16 cellular contexts compared by ENCODE assay signal in the genomic region with DNA sequence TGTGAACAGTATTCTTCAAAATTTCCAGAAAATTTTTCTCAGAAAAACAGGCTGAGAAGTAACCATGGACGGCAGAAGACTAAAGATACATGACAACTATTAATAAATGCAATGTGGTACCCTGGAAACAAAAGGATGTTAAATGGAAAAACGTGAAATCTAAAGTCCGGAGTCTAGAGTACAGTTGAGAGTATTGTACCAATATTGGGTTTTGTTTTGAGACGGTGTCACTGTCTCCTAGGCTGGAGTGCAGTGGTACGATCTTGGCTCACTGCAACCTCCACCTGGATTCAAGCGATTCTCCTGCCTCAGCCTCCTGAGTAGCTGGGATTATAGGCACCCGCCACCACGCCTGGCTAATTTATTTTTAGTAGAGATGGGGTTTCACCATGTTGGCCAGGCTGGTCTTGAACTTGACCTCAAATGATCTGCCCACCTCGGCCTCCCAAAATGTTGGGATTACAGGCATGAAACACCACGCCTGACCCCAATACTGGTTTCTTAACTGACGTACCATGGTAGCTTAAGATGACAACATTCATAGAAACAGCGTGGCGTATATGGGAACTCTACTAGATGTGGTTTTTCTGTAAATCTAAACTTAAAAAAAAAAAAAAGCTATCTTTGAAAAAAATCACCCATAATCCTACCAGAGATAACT. TPM values are rescaled to one million over a fixed set of nuclear protein-coding genes. Genes with fewer than 3 reads are reported as not detected.
DNase-seq lines count a peak whose midpoint lies in the region; ATAC-seq, FAIRE-seq and TF ChIP-seq lines count a peak whose summit lies in the region.
"Had no signal": no experiment of that assay in that cellular context is flagged by ENCODE, and none has a peak within 500 bp of the region (broad histone marks: within the 10 kb centered on the region; RNA-seq: fewer than 3 reads in every experiment).

No MANE protein-coding gene starts in this region.

- WGBS in GM12878 (ENCODE audit: insufficient coverage, insufficient replicate concordance, low lambda C conversion rate, missing lambda C conversion rate), result 86% methylated on average over 13 of the region's 13 CpGs
- 80 to 87% (median 81%) methylated on average over 13 of the region's 13 CpGs for WGBS in adrenal gland, 4 donors

- RAD21 ChIA-PET in GM12878 (lab: Charles Lee; ENCODE audit: unreplicated experiment), result interaction anchor here (1.2 kb wide), 1 partner anchor 19 kb away, joined by 3 read pairs; a partner anchor contains a TSS

- H3K4me1 Mint-ChIP-seq in activated naive CD4-positive, alpha-beta T cell treated with anti-CD3 and anti-CD28 coated beads, Interleukin-2, amount 50 U/mL, for 24 hours, result peaks cover 25% of the 10 kb centered on the region
- H3K4me1 Mint-ChIP-seq in GM23338, result no peaks in the 10 kb centered on the region
- peaks cover 12 to 45% of the 10 kb centered on the region in 2 donors for H3K4me1 Mint-ChIP-seq in stimulated activated naive B cell treated with anti-CD40 and anti-IgM and Interleukin-4, amounts not matched to agents 10 μg/mL and 1 μg/mL and 100 μg/mL, for 72 hours

- peaks cover 88% of the 10 kb centered on the region for H3K36me3 ChIP-seq in GM23338 (ENCODE audit: insufficient read depth)
- peaks cover 16 to 49% of the 10 kb centered on the region in 2 experiments for H3K36me3 ChIP-seq in GM12878 (ENCODE audit: control insufficient read depth in 2 of 2, insufficient read depth in 2 of 2, low read length in 1 of 2)
- peaks cover 89% of the 10 kb centered on the region for H3K36me3 ChIP-seq in Karpas-422 (ENCODE audit: insufficient read depth, low read length)
- peaks cover 0 to 93% of the 10 kb centered on the region in 2 donors for H3K36me3 ChIP-seq in adrenal gland (replicated peaks in 1 of 2)

- DNase-seq in activated naive CD4-positive, alpha-beta T cell treated with Interleukin-2 at 50 U/mL for 16 hours, result no peak
- DNase-seq in GM23338 (ENCODE audit: low spot score) (no peak), GM12878 (ENCODE audit: low read depth, low spot score) (no peak), Karpas-422 (no peak), SKM-1 (lab: John Stamatoyannopoulos, UW; ENCODE audit: unreplicated experiment) (no peak), adrenal gland (no peak)
- DNase-seq in stimulated activated naive B cell treated with anti-CD40 and anti-IgM and Interleukin-4, amounts not matched to agents 10 μg/mL and 1 μg/mL and 100 μg/mL, for 72 hours, result no peak
- DNase-seq: midbrain; NCI-H1417; NCI-H69; retina; SHP77 treated with DMSO at 0.1 percent for 48 hours; stimulated activated naive CD4-positive, alpha-beta T cell treated with Interleukin-2 at 50 U/mL for 16 hours; trophoblast cell had no signal

- TF ChIP-seq CTCF in GM23338 (conservative IDR thresholded peaks at IDR 0.05; ENCODE audit: low read depth in 2 of 2) (no peak), GM12878 (IDR thresholded peaks at IDR 0.05 in 2 of 3, conservative IDR thresholded peaks at IDR 0.05 in 1 of 3; ENCODE audit: control insufficient read depth in 2 of 3, extremely low read depth in 1 of 3, insufficient read depth in 1 of 3, low read depth in 3 of 3, low read length in 3 of 3) (no peak), adrenal gland (IDR thresholded peaks at IDR 0.05) (no peak)

- SMC1A ChIA-PET in GM12878 (lab: Charles Lee; ENCODE audit: uncharacterized antibody, unreplicated experiment), result interaction anchor here (0.6 to 2.3 kb wide), 6 partner anchors 8 to 160 kb away, joined by 3 to 7 read pairs (median 3); no protein-coding TSS in a partner anchor

- H3K9me3 ChIP-seq in GM12878 (replicated peaks; ENCODE audit: control insufficient read depth, insufficient read depth, low read length) (no peaks in the 10 kb centered on the region), Karpas-422 (ENCODE audit: low read length) (no peaks in the 10 kb centered on the region), adrenal gland (replicated peaks in 1 of 3) (no peaks in the 10 kb centered on the region)
- H3K9me3 ChIP-seq: esophagus muscularis mucosa had no signal

- no peak overlapping the region for H3K4me2 ChIP-seq in GM23338
- no peak overlapping the region for H3K4me2 ChIP-seq in GM12878 (ENCODE audit: control insufficient read depth, insufficient read depth)
- no peak overlapping the region for H3K4me2 ChIP-seq in Karpas-422 (ENCODE audit: low read depth, low read length, poor library complexity, severe bottlenecking)

- no peaks in the 10 kb centered on the region for H3K27me3 Mint-ChIP-seq in activated naive CD4-positive, alpha-beta T cell treated with anti-CD3 and anti-CD28 coated beads, Interleukin-2, amount 50 U/mL, for 24 hours
- no peaks in the 10 kb centered on the region for H3K27me3 Mint-ChIP-seq in GM23338 (ENCODE audit: insufficient read depth, low read depth, poor library complexity)
- no peaks in the 10 kb centered on the region for H3K27me3 Mint-ChIP-seq in stimulated activated naive B cell treated with anti-CD40 and anti-IgM and Interleukin-4, amounts not matched to agents 10 μg/mL and 1 μg/mL and 100 μg/mL, for 72 hours

- H3K4me3 ChIP-seq in GM23338, result no peak overlapping the region
- no peak overlapping the region for H3K4me3 ChIP-seq in GM12878
- no peak overlapping the region for H3K4me3 ChIP-seq in Karpas-422 (ENCODE audit: low read length)
- no peak overlapping the region for H3K4me3 ChIP-seq in adrenal gland
- H3K4me3 ChIP-seq: esophagus muscularis mucosa had no signal

- no peak overlapping the region for H3K9ac ChIP-seq in GM12878 (ENCODE audit: control insufficient read depth, insufficient read depth, low read length)
- no peak overlapping the region for H3K9ac ChIP-seq in Karpas-422 (ENCODE audit: low read length)

- H3K4me1 ChIP-seq in GM23338 (ENCODE audit: insufficient read depth) (no peaks in the 10 kb centered on the region), GM12878 (ENCODE audit: control insufficient read depth, insufficient read depth, low read length) (peaks cover 8% of the 10 kb centered on the region), Karpas-422 (ENCODE audit: low read length) (peaks cover 3% of the 10 kb centered on the region; the same call in 1 of the 2 replicates), adrenal gland (replicated peaks in 1 of 2) (no peaks in the 10 kb centered on the region)
- H3K4me1 ChIP-seq: esophagus muscularis mucosa had no signal

- peak; percentile 20; the same call in 1 of the 2 replicates for TF ChIP-seq POLR2A in GM12878 (IDR thresholded peaks at IDR 0.05; ENCODE audit: low read depth, low read length)
- TF ChIP-seq POLR2A in adrenal gland (IDR thresholded peaks at IDR 0.05), result no peak

- H3K27ac ChIP-seq in GM23338 (ENCODE audit: low read depth), result no peak overlapping the region; the same call in 1 of the 2 replicates
- H3K27ac ChIP-seq in GM12878 (ENCODE audit: control insufficient read depth, insufficient read depth), result no peak overlapping the region
- no peak overlapping the region for H3K27ac ChIP-seq in Karpas-422 (ENCODE audit: low read length)
- H3K27ac ChIP-seq in adrenal gland, result peak overlapping the region in 1 of 5 donors; percentile 2
- H3K27ac ChIP-seq: esophagus muscularis mucosa had no signal

- in situ Hi-C loops in GM12878 (cut with MboI), result no loop called here

- H3K36me3 Mint-ChIP-seq in activated naive CD4-positive, alpha-beta T cell treated with anti-CD3 and anti-CD28 coated beads, Interleukin-2, amount 50 U/mL, for 24 hours, result peaks cover 17% of the 10 kb centered on the region
- H3K36me3 Mint-ChIP-seq in GM23338 (ENCODE audit: low read depth), result peaks cover 92% of the 10 kb centered on the region
- H3K36me3 Mint-ChIP-seq in stimulated activated naive B cell treated with anti-CD40 and anti-IgM and Interleukin-4, amounts not matched to agents 10 μg/mL and 1 μg/mL and 100 μg/mL, for 72 hours, result peaks cover 32 to 49% of the 10 kb centered on the region in 2 donors

- peaks cover 19% of the 10 kb centered on the region for H3K79me2 ChIP-seq in GM23338 (replicated peaks; ENCODE audit: insufficient read depth)
- no peaks in the 10 kb centered on the region for H3K79me2 ChIP-seq in GM12878 (ENCODE audit: control insufficient read depth, insufficient read depth, low read length)
- peaks cover 13% of the 10 kb centered on the region for H3K79me2 ChIP-seq in Karpas-422 (ENCODE audit: low read length)

- intact Hi-C loops in GM12878 (cut with micrococcal nuclease; ENCODE audit: unreplicated experiment) (no loop called here), adrenal gland (cut with DNase I) (loop anchor here in 1 of 2 donors (10.0 kb wide), 1 partner anchor 156 kb away; no protein-coding TSS in a partner anchor)

- no peaks in the 10 kb centered on the region for H3K9me3 Mint-ChIP-seq in activated naive CD4-positive, alpha-beta T cell treated with anti-CD3 and anti-CD28 coated beads, Interleukin-2, amount 50 U/mL, for 24 hours
- H3K9me3 Mint-ChIP-seq in GM23338, result no peaks in the 10 kb centered on the region
- H3K9me3 Mint-ChIP-seq in stimulated activated naive B cell treated with anti-CD40 and anti-IgM and Interleukin-4, amounts not matched to agents 10 μg/mL and 1 μg/mL and 100 μg/mL, for 72 hours, result no peaks in the 10 kb centered on the region

- H4K20me1 ChIP-seq in GM23338 (replicated peaks; ENCODE audit: insufficient read depth) (peaks cover 44% of the 10 kb centered on the region), GM12878 (ENCODE audit: control insufficient read depth, insufficient read depth) (peaks cover under 1% of the 10 kb centered on the region; the same call in 1 of the 2 replicates), Karpas-422 (ENCODE audit: insufficient read depth, low read depth, low read length) (no peaks in the 10 kb centered on the region)

- H3K27ac Mint-ChIP-seq in activated naive CD4-positive, alpha-beta T cell treated with anti-CD3 and anti-CD28 coated beads, Interleukin-2, amount 50 U/mL, for 24 hours, result peak overlapping the region; percentile 8
- no peak overlapping the region for H3K27ac Mint-ChIP-seq in GM23338
- peak overlapping the region; percentile 14 for H3K27ac Mint-ChIP-seq in stimulated activated naive B cell treated with anti-CD40 and anti-IgM and Interleukin-4, amounts not matched to agents 10 μg/mL and 1 μg/mL and 100 μg/mL, for 72 hours

- CTCF ChIA-PET in GM12878 (lab: Yijun Ruan, JAX), result interaction anchor here (0.9 to 2.1 kb wide), 3 partner anchors 8 to 65 kb away, joined by 4 to 9 read pairs (median 4); no protein-coding TSS in a partner anchor

- TF ChIP-seq EP300 in GM12878 (IDR thresholded peaks at IDR 0.05; ENCODE audit: borderline replicate concordance in 1 of 2, control insufficient read depth in 1 of 2, low read depth in 2 of 2, low read length in 2 of 2), result no peak

- H3F3A ChIP-seq in GM23338 (replicated peaks; ENCODE audit: low read depth), result peaks cover 55% of the 10 kb centered on the region

- ATAC-seq in GM23338 (no peak), GM12878 (no peak)
- no peak for ATAC-seq in stimulated activated naive B cell treated with anti-CD40 and anti-IgM and Interleukin-4, amounts not matched to agents 10 μg/mL and 1 μg/mL and 100 μg/mL, for 72 hours (replicated peaks)

- no peak overlapping the region for H2AFZ ChIP-seq in GM23338
- H2AFZ ChIP-seq in GM12878 (ENCODE audit: control insufficient read depth, low read depth, low read length), result no peak overlapping the region
- no peak overlapping the region for H2AFZ ChIP-seq in Karpas-422 (ENCODE audit: low read length)

- H3K27me3 ChIP-seq in GM23338 (ENCODE audit: insufficient read depth), result no peaks in the 10 kb centered on the region
- H3K27me3 ChIP-seq in GM12878 (replicated peaks in 1 of 2; ENCODE audit: control insufficient read depth in 2 of 2, insufficient read depth in 2 of 2, low read length in 1 of 2), result no peaks in the 10 kb centered on the region
- H3K27me3 ChIP-seq in Karpas-422 (ENCODE audit: low read length), result no peaks in the 10 kb centered on the region
- no peaks in the 10 kb centered on the region for H3K27me3 ChIP-seq in adrenal gland
- H3K27me3 ChIP-seq: esophagus muscularis mucosa had no signal

- TF ChIP-seq RAD21 in GM12878 (IDR thresholded peaks at IDR 0.05; ENCODE audit: insufficient read depth, low read depth, low read length), result no peak

- H3K9me2 ChIP-seq in GM23338 (ENCODE audit: insufficient read depth) (no peaks in the 10 kb centered on the region), Karpas-422 (replicated peaks; ENCODE audit: insufficient read depth, low read length) (no peaks in the 10 kb centered on the region)

- H3K4me3 Mint-ChIP-seq in activated naive CD4-positive, alpha-beta T cell treated with anti-CD3 and anti-CD28 coated beads, Interleukin-2, amount 50 U/mL, for 24 hours, result no peak overlapping the region
- no peak overlapping the region for H3K4me3 Mint-ChIP-seq in GM23338
- H3K4me3 Mint-ChIP-seq in stimulated activated naive B cell treated with anti-CD40 and anti-IgM and Interleukin-4, amounts not matched to agents 10 μg/mL and 1 μg/mL and 100 μg/mL, for 72 hours, result no peak overlapping the region

- BruUV-seq in GM12878 (replicated peaks; lab: Mats Ljungman, UMichigan), result no TSS peak

- POLR2A ChIA-PET in GM12878 (lab: Charles Lee), result interaction anchor here (1.0 to 1.5 kb wide), 3 partner anchors 13 to 58 kb away, joined by 3 to 6 read pairs (median 3); no protein-coding TSS in a partner anchor

- FAIRE-seq in GM12878 (lab: Jason Lieb, UNC), result no peak

RNA-seq across cellular contexts. Expression of a gene that starts 16.8 kb away (rescaled TPM):
- total RNA-seq in GM23338 (2014; rRNA removed; shearing (Covaris generic)), result 57.0 and 58.3 TPM in 2 replicates
- polyA plus RNA-seq in GM23338 (2016; fragmentation: Nextera tagmentation; extraction: Ambion mirVana) (63.2 and 66.2 TPM in 2 replicates), GM12878 (2011; rRNA removed) (47.5 and 72.3 TPM in 2 replicates), GM12878 (2014; fragmentation: Illumina TruSeq; extraction: Trizol) (63.6 and 70.5 TPM in 2 replicates), GM12878 (2014; fragmentation: Nextera tagmentation; extraction: Ambion mirVana) (10 to 100 TPM; 29.7 to 33.7 TPM), GM12878 (2014; rRNA removed) (44.0 and 50.5 TPM in 2 replicates), GM12878 (2016; fragmentation: Nextera tagmentation; extraction: Ambion mirVana) (10 to 100 TPM; 63.2 to 68.8 TPM), adrenal gland (10 to 100 TPM; 19.5 to 24.5 (median 21.9) TPM)
- 63.4 and 64.9 TPM in 2 replicates for total RNA-seq in GM12878 (2013; cell fraction: nucleolus; rRNA removed)
- total RNA-seq in GM12878 (2014; rRNA removed) (47.5 and 57.8 TPM in 2 replicates), GM12878 (2014; rRNA removed; fragmentation: Illumina TruSeq; extraction: Trizol) (53.7 and 56.3 TPM in 2 replicates), GM12878 (2021) (46.7 and 51.9 TPM in 2 replicates), adrenal gland (10 to 100 TPM in 6 of 8 donors, 1 to 10 TPM in 2; 3.1 to 33.4 (median 19.9) TPM)
- 15.8 TPM for polyA plus RNA-seq in GM12878 (2011; ENCODE audit: low read depth)
- 17.1 and 17.3 TPM in 2 replicates for polyA plus RNA-seq in GM12878 (2011; cell fraction: cytosol; rRNA removed)
- polyA plus RNA-seq in GM12878 (2011; cell fraction: nucleus; rRNA removed), result 58.2 and 62.0 TPM in 2 replicates
- polyA plus RNA-seq in GM12878 (2012), result 24.3 and 25.7 TPM in 2 replicates
- 21.7 and 30.6 TPM in 2 replicates for polyA minus RNA-seq in GM12878 (2011; rRNA and poly(A)+ RNA removed)
- polyA minus RNA-seq in GM12878 (2011; cell fraction: cytosol; rRNA and poly(A)+ RNA removed), result 14.6 and 15.5 TPM in 2 replicates
- polyA minus RNA-seq in GM12878 (2011; cell fraction: nucleus; rRNA and poly(A)+ RNA removed), result 17.8 and 21.0 TPM in 2 replicates
- total RNA-seq in Karpas-422 (2014; rRNA removed; shearing (Covaris generic); ENCODE audit: low replicate concordance), result 28.0 and 38.9 TPM in 2 replicates

RNA-seq across cellular contexts. Expression of a gene that starts 18.7 kb away (rescaled TPM):
- total RNA-seq in GM23338 (2014; rRNA removed; shearing (Covaris generic)), result 578 and 605 TPM in 2 replicates
- 1,253 and 1,312 TPM in 2 replicates for polyA plus RNA-seq in GM23338 (2016; fragmentation: Nextera tagmentation; extraction: Ambion mirVana)
- 492 and 493 TPM in 2 replicates for total RNA-seq in GM12878 (2013; cell fraction: nucleolus; rRNA removed)
- total RNA-seq in GM12878 (2014; rRNA removed), result 298 and 306 TPM in 2 replicates
- total RNA-seq in GM12878 (2014; rRNA removed; fragmentation: Illumina TruSeq; extraction: Trizol), result 644 and 702 TPM in 2 replicates
- total RNA-seq in GM12878 (2021), result 511 and 557 TPM in 2 replicates
- 428 TPM for polyA plus RNA-seq in GM12878 (2011; ENCODE audit: low read depth)
- polyA plus RNA-seq in GM12878 (2011; rRNA removed), result 443 and 639 TPM in 2 replicates
- 135 and 136 TPM in 2 replicates for polyA plus RNA-seq in GM12878 (2011; cell fraction: cytosol; rRNA removed)
- polyA plus RNA-seq in GM12878 (2011; cell fraction: nucleus; rRNA removed), result 477 and 595 TPM in 2 replicates
- polyA plus RNA-seq in GM12878 (2012), result 568 and 601 TPM in 2 replicates
- polyA plus RNA-seq in GM12878 (2014; fragmentation: Illumina TruSeq; extraction: Trizol), result 715 and 780 TPM in 2 replicates
- 100 to 1,000 TPM; 254 to 414 TPM for polyA plus RNA-seq in GM12878 (2014; fragmentation: Nextera tagmentation; extraction: Ambion mirVana)
- polyA plus RNA-seq in GM12878 (2014; rRNA removed), result 495 and 564 TPM in 2 replicates
- 100 to 1,000 TPM; 936 to 968 TPM for polyA plus RNA-seq in GM12878 (2016; fragmentation: Nextera tagmentation; extraction: Ambion mirVana)
- 148 and 211 TPM in 2 replicates for polyA minus RNA-seq in GM12878 (2011; rRNA and poly(A)+ RNA removed)
- 90.8 and 99.4 TPM in 2 replicates for polyA minus RNA-seq in GM12878 (2011; cell fraction: cytosol; rRNA and poly(A)+ RNA removed)
- polyA minus RNA-seq in GM12878 (2011; cell fraction: nucleus; rRNA and poly(A)+ RNA removed), result 145 and 205 TPM in 2 replicates
- 327 and 334 TPM in 2 replicates for total RNA-seq in Karpas-422 (2014; rRNA removed; shearing (Covaris generic); ENCODE audit: low replicate concordance)
- total RNA-seq in adrenal gland, result 1,000 to 10,000 TPM in 1 of 8 donors, 100 to 1,000 TPM in 7; 241 to 1,575 (median 506) TPM
- 1,000 to 10,000 TPM in 1 of 3 donors, 100 to 1,000 TPM in 2; 287 to 1,629 (median 551) TPM for polyA plus RNA-seq in adrenal gland
